Comparison of ENCODE assay signal across 9 cellular contexts in genomic region chr3:115547207-115547606, GRCh38.
"Had no signal": no experiment of that assay in that cellular context is flagged by ENCODE, and none has a peak within 500 bp of the region (broad histone marks: within the 10 kb centered on the region; RNA-seq: fewer than 3 reads in every experiment).

No MANE protein-coding gene starts in this region.

- H2AFZ ChIP-seq: GM23248, GM23338 had no signal

- H3K36me3 ChIP-seq: HAP-1 had no signal

- H3K4me2 ChIP-seq: GM23338 had no signal

- DNase-seq: GM23248, GOT3, H7, H9, HCEC 1CT, HFFc6 had no signal

- ATAC-seq: GM23338, HCT116 had no signal

- H3K4me3 ChIP-seq: GM23248, GM23338, HAP-1 had no signal

- H3K9me3 ChIP-seq: HAP-1 had no signal

- H3K9ac ChIP-seq: GM23248 had no signal

- H3K27ac ChIP-seq: GM23248 had no signal
